23 cellular contexts compared by ENCODE assay signal in the genomic region with DNA sequence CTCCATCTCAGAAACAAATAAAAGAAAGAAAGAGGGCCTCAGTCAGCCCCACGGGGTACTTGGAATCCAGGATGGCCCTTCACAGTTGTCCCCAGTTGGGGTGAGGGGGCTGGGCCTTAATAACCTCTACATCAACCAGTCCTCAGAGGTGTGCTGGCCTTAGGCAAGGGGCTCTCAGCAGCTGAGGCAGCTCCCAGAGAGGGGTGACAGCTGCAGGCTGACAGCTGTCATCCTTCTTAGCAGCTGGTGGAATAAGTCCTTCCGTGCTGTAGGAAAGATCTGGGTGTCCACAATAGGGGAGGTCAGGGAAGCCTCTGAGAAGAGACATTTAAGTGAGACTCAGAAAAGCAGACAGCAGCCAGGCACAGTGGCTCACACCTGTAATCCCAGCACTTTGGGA. TPM values are rescaled to one million over a fixed set of nuclear protein-coding genes. Genes with fewer than 3 reads are reported as not detected.
"Had no signal": no experiment of that assay in that cellular context is flagged by ENCODE, and none has a peak within 500 bp of the region (broad histone marks: within the 10 kb centered on the region; RNA-seq: fewer than 3 reads in every experiment).

No MANE protein-coding gene starts in this region.

- ATAC-seq: body of pancreas; gastrocnemius medialis; left ventricle myocardium superior; sciatic nerve; stimulated activated naive B cell treated with anti-CD40 and anti-IgM and Interleukin-4, amounts not matched to agents 10 μg/mL and 1 μg/mL and 100 μg/mL, for 72 hours; upper lobe of right lung; WTC11 had no signal

- H3K9me3 ChIP-seq: body of pancreas, esophagus squamous epithelium, gastrocnemius medialis, upper lobe of right lung had no signal

- H3K36me3 ChIP-seq: gastrocnemius medialis had no signal

- H3K27me3 ChIP-seq: body of pancreas, cardiac muscle cell, gastrocnemius medialis, upper lobe of right lung had no signal

- FAIRE-seq: islet of Langerhans had no signal

- H3K4me1 ChIP-seq: body of pancreas, upper lobe of right lung had no signal

- H3K4me3 ChIP-seq: body of pancreas, cardiac muscle cell, esophagus squamous epithelium, gastrocnemius medialis, upper lobe of right lung had no signal

- H3K27ac ChIP-seq: body of pancreas, cardiac muscle cell, esophagus squamous epithelium, gastrocnemius medialis, upper lobe of right lung had no signal

- DNase-seq: activated gamma-delta T cell treated with Interleukin-2 at 50 U/mL for 16 hours; activated T-cell treated with anti-CD3 and anti-CD28 coated beads, Interleukin-2, amount 50 U/mL, for 1 hour; anterior cingulate cortex; body of pancreas; cortex of kidney; endodermal cell; esophagus squamous epithelium; gastrocnemius medialis; head of caudate nucleus; hypothalamus; left ventricle myocardium superior; mammary epithelial cell; nephron progenitor cell; nucleus accumbens; stimulated activated CD4-positive, alpha-beta T cell treated with anti-CD3 and anti-CD28 coated beads, Interleukin-2, amount 100 ng/mL, for 48 hours; stimulated activated CD8-positive, alpha-beta memory T cell treated with anti-CD3 and anti-CD28 coated beads, Interleukin-4, amount 100 ng/mL, for 48 hours; stimulated activated naive B cell treated with anti-CD40 and anti-IgM and Interleukin-4, amounts not matched to agents 10 μg/mL and 1 μg/mL and 100 μg/mL, for 72 hours; T-helper 9 cell; upper lobe of right lung had no signal

RNA-seq across cellular contexts. Expression of a gene that starts 38.6 kb away (rescaled TPM):
- total RNA-seq: cardiac muscle cell, left ventricle myocardium superior, sciatic nerve had no signal
